Comparison of ENCODE assay signal across 17 cellular contexts in the genomic region with DNA sequence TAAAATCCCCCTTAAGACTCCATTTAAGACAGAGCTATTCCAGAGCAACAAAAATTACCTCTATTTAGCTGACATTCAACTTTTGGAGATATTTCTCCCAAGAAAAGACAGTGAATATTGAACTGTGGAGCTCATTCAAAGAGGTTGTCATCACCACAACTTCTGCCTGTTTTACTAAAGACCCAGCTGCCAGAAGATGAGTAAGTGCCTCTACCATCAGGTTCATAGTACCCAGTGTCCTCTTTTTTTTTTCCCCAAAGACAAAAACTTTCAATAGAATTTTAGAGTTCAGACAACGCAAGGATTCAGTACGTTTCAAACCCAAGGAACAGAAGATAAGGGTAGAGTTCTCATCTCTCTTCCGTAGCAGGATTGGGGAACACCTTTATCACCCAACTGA.
DNase-seq lines count a peak whose midpoint lies in the region; TF ChIP-seq lines count a peak whose summit lies in the region.
"Had no signal": no experiment of that assay in that cellular context is flagged by ENCODE, and none has a peak within 500 bp of the region (broad histone marks: within the 10 kb centered on the region; RNA-seq: fewer than 3 reads in every experiment).

No MANE protein-coding gene starts in this region.

- TF ChIP-seq CTCF in astrocyte of the spinal cord (IDR thresholded peaks at IDR 0.05; ENCODE audit: low read depth, low read length), result no peak
- no peak for TF ChIP-seq CTCF in type B pancreatic cell (conservative IDR thresholded peaks at IDR 0.05)

- no peaks in the 10 kb centered on the region for H3K4me1 Mint-ChIP-seq in type B pancreatic cell (ENCODE audit: unreplicated experiment)

- H3K4me3 Mint-ChIP-seq in type B pancreatic cell, result no peak overlapping the region
- H3K4me3 Mint-ChIP-seq: IgD-negative memory B cell had no signal

- DNase-seq in LHCN-M2 (ENCODE audit: low read depth) (peak; percentile 80), astrocyte of the spinal cord (ENCODE audit: low read depth, low spot score) (peak; percentile 17), iris pigment epithelial cell (ENCODE audit: low read depth) (peak; percentile 60), type B pancreatic cell (ENCODE audit: extremely low spot score, unreplicated experiment) (no peak), activated gamma-delta T cell treated with Interleukin-2 at 50 U/mL for 16 hours (no peak), LoVo (ENCODE audit: low spot score) (no peak), cardiac septum (ENCODE audit: low spot score) (no peak)
- DNase-seq: DMS 273 treated with DMSO at 0.1 percent for 48 hours; GM23248; NCI-H1092 treated with DMSO at 0.1 percent for 48 hours; NCI-H187; NCI-H510A treated with DMSO at 0.1 percent for 48 hours; NK-92 treated with Interleukin-12 subunit alpha and Interleukin-12 subunit beta, amount 100 ng/mL, for 24 hours; OCI-M1 had no signal

- intact Hi-C loops in cardiac septum (cut with DNase I), result no loop called here

- H3K36me3 Mint-ChIP-seq in type B pancreatic cell, result peaks cover 11% of the 10 kb centered on the region
- H3K36me3 Mint-ChIP-seq: IgD-negative memory B cell had no signal

- no peaks in the 10 kb centered on the region for H3K9me3 Mint-ChIP-seq in type B pancreatic cell
- H3K9me3 Mint-ChIP-seq: IgD-negative memory B cell had no signal

- no peak overlapping the region for H3K4me3 ChIP-seq in astrocyte of the spinal cord (ENCODE audit: low read depth, low read length)
- H3K4me3 ChIP-seq: BLaER1, GM12878, GM23248 had no signal

- peak overlapping the region; percentile 23 for H3K27ac Mint-ChIP-seq in type B pancreatic cell
- H3K27ac Mint-ChIP-seq: IgD-negative memory B cell had no signal

- in situ Hi-C loops in astrocyte of the spinal cord (cut with HindIII; ENCODE audit: low sequenced_read_pairs), result no loop called here

- peaks cover 8% of the 10 kb centered on the region for H3K27me3 Mint-ChIP-seq in type B pancreatic cell
- H3K27me3 Mint-ChIP-seq: IgD-negative memory B cell had no signal

Comparison
In these comparisons a context has a peak if more than half of its experiments do, and no peak if none do; other contexts are left out.
1. DNase-seq: peak in LHCN-M2 (single experiment), astrocyte of the spinal cord (single experiment) and iris pigment epithelial cell (single experiment); none in type B pancreatic cell (single experiment), activated gamma-delta T cell treated with Interleukin-2 at 50 U/mL for 16 hours (single experiment), LoVo (single experiment) and cardiac septum (single experiment).